Comparison of ENCODE assay signal across 14 cellular contexts in the genomic region with DNA sequence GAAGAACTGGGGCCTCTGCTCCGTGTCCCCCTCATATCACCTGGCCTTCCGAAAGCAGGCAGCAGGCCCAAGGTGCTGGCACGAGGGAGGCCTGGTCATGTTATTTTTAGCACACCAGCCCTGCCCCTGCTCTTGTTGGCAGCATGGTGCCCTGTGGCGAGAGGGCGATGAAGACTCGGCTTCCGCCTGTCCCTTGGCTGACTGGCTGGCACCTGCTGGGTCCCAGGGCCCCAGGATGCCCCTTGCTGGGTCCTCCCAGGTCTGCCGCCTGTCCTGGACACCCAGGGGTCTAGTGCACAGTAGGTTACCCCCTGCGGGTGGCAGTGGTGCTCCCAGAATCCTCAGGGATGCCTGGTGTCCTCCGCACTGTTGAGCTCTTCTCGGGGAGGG.
DNase-seq lines count a peak whose midpoint lies in the region; ATAC-seq, FAIRE-seq and TF ChIP-seq lines count a peak whose summit lies in the region.
"Had no signal": no experiment of that assay in that cellular context is flagged by ENCODE, and none has a peak within 500 bp of the region (broad histone marks: within the 10 kb centered on the region; RNA-seq: fewer than 3 reads in every experiment).

No MANE protein-coding gene starts in this region.

- H3K4me1 Mint-ChIP-seq in memory B cell, result peaks cover 29% of the 10 kb centered on the region

- H3K4me3 ChIP-seq in Jurkat, Clone E6-1 (ENCODE audit: low read length), result peak overlapping the region; percentile 24; the same call in 1 of the 2 replicates
- H3K4me3 ChIP-seq in thoracic aorta, result peak overlapping the region; percentile 22

- peaks cover 57 to 66% of the 10 kb centered on the region in 2 donors for H3K4me1 ChIP-seq in thoracic aorta (ENCODE audit: control insufficient read depth in 1 of 2, low read depth in 2 of 2)

- H3K9me3 Mint-ChIP-seq in memory B cell, result no peaks in the 10 kb centered on the region
- H3K9me3 Mint-ChIP-seq: activated CD4-positive, alpha-beta T cell treated with anti-CD3 and anti-CD28 coated beads, Interleukin-2, amount 10 ng/mL, durations not matched to agents 24 days and 14 days; mesothelial cell of epicardium had no signal

- H3K36me3 Mint-ChIP-seq in memory B cell, result no peaks in the 10 kb centered on the region
- H3K36me3 Mint-ChIP-seq: mesothelial cell of epicardium had no signal

- no peak overlapping the region for H3K4me3 Mint-ChIP-seq in memory B cell
- H3K4me3 Mint-ChIP-seq: activated CD4-positive, alpha-beta T cell treated with anti-CD3 and anti-CD28 coated beads, Interleukin-2, amount 10 ng/mL, durations not matched to agents 24 days and 14 days; mesothelial cell of epicardium had no signal

- no peaks in the 10 kb centered on the region for H3K27me3 Mint-ChIP-seq in memory B cell

- H3K27me3 ChIP-seq in thoracic aorta (replicated peaks; ENCODE audit: insufficient read depth), result no peaks in the 10 kb centered on the region

- H3K27ac ChIP-seq in thoracic aorta, result peak overlapping the region; percentile 73 to 79

- TF ChIP-seq CTCF in thoracic aorta (IDR thresholded peaks at IDR 0.05), result no peak

- DNase-seq in Jurkat, Clone E6-1 (ENCODE audit: low read depth, low spot score), result no peak
- DNase-seq in cerebellum (ENCODE audit: low spot score), result peak; percentile 78
- no peak for DNase-seq in memory B cell (ENCODE audit: low spot score in 2 of 2)
- no peak for DNase-seq in thoracic aorta (ENCODE audit: low spot score)
- no peak for DNase-seq in GM19238 (ENCODE audit: insufficient read length, low spot score)
- DNase-seq in RCC 7860 (ENCODE audit: low spot score), result no peak
- DNase-seq in NCI-H1092 treated with DMSO at 0.1 percent for 48 hours (lab: John Stamatoyannopoulos, UW), result no peak
- DNase-seq in GOT3 (lab: John Stamatoyannopoulos, UW), result no peak
- DNase-seq: dermis blood vessel endothelial cell, DMS153, NCI-H1092, NCI-H69 had no signal

- H3K27ac Mint-ChIP-seq in memory B cell, result peak overlapping the region; percentile 73
- H3K27ac Mint-ChIP-seq: activated CD4-positive, alpha-beta T cell treated with anti-CD3 and anti-CD28 coated beads, Interleukin-2, amount 10 ng/mL, durations not matched to agents 24 days and 14 days had no signal

- no peaks in the 10 kb centered on the region for H3K36me3 ChIP-seq in thoracic aorta

- FAIRE-seq in RCC 7860 (lab: Jason Lieb, UNC), result no peak

- ATAC-seq in memory B cell (ENCODE audit: low read depth) (no peak), thoracic aorta (ENCODE audit: insufficient number of reproducible peaks, low FRiP score, low read depth) (no peak)

- H3K9me3 ChIP-seq in thoracic aorta, result no peaks in the 10 kb centered on the region
